In genomic region chr15:34578283-34578674, GRCh38 we compare ENCODE assay signal across 15 cellular contexts. TPM values are rescaled to one million over a fixed set of nuclear protein-coding genes. Genes with fewer than 3 reads are reported as not detected.
A peak's percentile ranks its signal among the peaks of the same experiment; 100 is the strongest.
DNase-seq lines count a peak whose midpoint lies in the region; ATAC-seq, FAIRE-seq and TF ChIP-seq lines count a peak whose summit lies in the region.
"Had no signal": no experiment of that assay in that cellular context is flagged by ENCODE, and none has a peak within 500 bp of the region (broad histone marks: within the 10 kb centered on the region; RNA-seq: fewer than 3 reads in every experiment).

No MANE protein-coding gene starts in this region.

- TF ChIP-seq CTCF in osteoblast (IDR thresholded peaks at IDR 0.05; ENCODE audit: extremely low read depth, low read depth, low read length): no peak

- DNase-seq in activated naive CD4-positive, alpha-beta T cell treated with anti-CD3 and anti-CD28 coated beads, Interleukin-2, amount 10 ng/mL, durations not matched to agents 7 days and 5 days: no peak
- DNase-seq in activated CD4-positive, alpha-beta memory T cell treated with anti-CD3 and anti-CD28 coated beads, Interleukin-2, amount 10 ng/mL, durations not matched to agents 7 days and 5 days: no peak
- no peak for DNase-seq in activated naive CD8-positive, alpha-beta T cell treated with anti-CD3 and anti-CD28 coated beads for 36 hours
- no peak for DNase-seq in stimulated activated naive CD8-positive, alpha-beta T cell treated with anti-CD3 and anti-CD28 coated beads, Interleukin-15, amount 100 ng/mL, for 72 hours
- DNase-seq in frontal cortex (ENCODE audit: low spot score in 2 of 2) (no peak), osteoblast (ENCODE audit: insufficient read length, low spot score, missing footprints) (no peak)
- DNase-seq: H7, Karpas-422, MG63, NCI-H1092, NCI-H146, NCI-H2081, NCI-H748 treated with DMSO at 0.1 percent for 48 hours, RPMI8226 had no signal

- no peaks in the 10 kb centered on the region for H3K36me3 ChIP-seq in osteoblast (ENCODE audit: insufficient read depth, low read length)
- H3K36me3 ChIP-seq: MG63 had no signal

- H3K79me2 ChIP-seq in osteoblast (ENCODE audit: insufficient read depth, low read length): peaks cover 30% of the 10 kb centered on the region

- no peak overlapping the region for H3K4me3 ChIP-seq in osteoblast (ENCODE audit: insufficient read depth, low read length)
- H3K4me3 ChIP-seq: MG63 had no signal

- FAIRE-seq in frontal cortex (lab: Jason Lieb, UNC): no peak

- H3K27ac ChIP-seq in osteoblast (ENCODE audit: low read depth, low read length): no peak overlapping the region

- H3K4me2 ChIP-seq in osteoblast (ENCODE audit: insufficient read depth, low read length): no peak overlapping the region

- H3K27me3 ChIP-seq in osteoblast (ENCODE audit: insufficient read depth, low read length): no peaks in the 10 kb centered on the region
- H3K27me3 ChIP-seq: MG63 had no signal

- H3K9me3 ChIP-seq in osteoblast (ENCODE audit: low read depth, low read length): no peaks in the 10 kb centered on the region
- H3K9me3 ChIP-seq: MG63 had no signal

- H3K36me3 Mint-ChIP-seq in activated naive CD4-positive, alpha-beta T cell treated with anti-CD3 and anti-CD28 coated beads, Interleukin-2, amount 50 U/mL, for 24 hours: peaks cover 3% of the 10 kb centered on the region
- peaks cover 5% of the 10 kb centered on the region for H3K36me3 Mint-ChIP-seq in activated naive CD4-positive, alpha-beta T cell treated with anti-CD3 and anti-CD28 coated beads, Interleukin-2, amount 10 ng/mL, durations not matched to agents 7 days and 5 days
- peaks cover 29% of the 10 kb centered on the region for H3K36me3 Mint-ChIP-seq in activated CD4-positive, alpha-beta memory T cell treated with anti-CD3 and anti-CD28 coated beads, Interleukin-2, amount 10 ng/mL, durations not matched to agents 7 days and 5 days (ENCODE audit: low read depth)
- peaks cover 5% of the 10 kb centered on the region for H3K36me3 Mint-ChIP-seq in activated naive CD8-positive, alpha-beta T cell treated with anti-CD3 and anti-CD28 coated beads for 36 hours

- peaks cover 61% of the 10 kb centered on the region for H3K4me1 Mint-ChIP-seq in activated naive CD4-positive, alpha-beta T cell treated with anti-CD3 and anti-CD28 coated beads, Interleukin-2, amount 50 U/mL, for 24 hours
- peaks cover 54% of the 10 kb centered on the region for H3K4me1 Mint-ChIP-seq in activated naive CD4-positive, alpha-beta T cell treated with anti-CD3 and anti-CD28 coated beads, Interleukin-2, amount 10 ng/mL, durations not matched to agents 7 days and 5 days
- peaks cover 59% of the 10 kb centered on the region for H3K4me1 Mint-ChIP-seq in activated CD4-positive, alpha-beta memory T cell treated with anti-CD3 and anti-CD28 coated beads, Interleukin-2, amount 10 ng/mL, durations not matched to agents 7 days and 5 days
- H3K4me1 Mint-ChIP-seq in activated naive CD8-positive, alpha-beta T cell treated with anti-CD3 and anti-CD28 coated beads for 36 hours: peaks cover 32% of the 10 kb centered on the region
- peaks cover 80% of the 10 kb centered on the region for H3K4me1 Mint-ChIP-seq in stimulated activated naive CD8-positive, alpha-beta T cell treated with anti-CD3 and anti-CD28 coated beads, Interleukin-15, amount 100 ng/mL, for 72 hours

- CTCF ChIA-PET in activated naive CD4-positive, alpha-beta T cell treated with anti-CD3 and anti-CD28 coated beads, Interleukin-2, amount 10 ng/mL, durations not matched to agents 7 days and 5 days (lab: Charles Lee): interaction anchor here (1.1 kb wide), 1 partner anchor 211 kb away, joined by 5 read pairs; the partner anchor contains the start of gene LPCAT4
- CTCF ChIA-PET in activated CD4-positive, alpha-beta memory T cell treated with anti-CD3 and anti-CD28 coated beads, Interleukin-2, amount 10 ng/mL, durations not matched to agents 7 days and 5 days (lab: Charles Lee): no interaction called here

- H3K9me3 Mint-ChIP-seq in activated naive CD4-positive, alpha-beta T cell treated with anti-CD3 and anti-CD28 coated beads, Interleukin-2, amount 50 U/mL, for 24 hours: no peaks in the 10 kb centered on the region
- H3K9me3 Mint-ChIP-seq in activated naive CD4-positive, alpha-beta T cell treated with anti-CD3 and anti-CD28 coated beads, Interleukin-2, amount 10 ng/mL, durations not matched to agents 7 days and 5 days: no peaks in the 10 kb centered on the region
- H3K9me3 Mint-ChIP-seq in activated CD4-positive, alpha-beta memory T cell treated with anti-CD3 and anti-CD28 coated beads, Interleukin-2, amount 10 ng/mL, durations not matched to agents 7 days and 5 days: no peaks in the 10 kb centered on the region
- H3K9me3 Mint-ChIP-seq in activated naive CD8-positive, alpha-beta T cell treated with anti-CD3 and anti-CD28 coated beads for 36 hours: no peaks in the 10 kb centered on the region
- H3K9me3 Mint-ChIP-seq in stimulated activated naive CD8-positive, alpha-beta T cell treated with anti-CD3 and anti-CD28 coated beads, Interleukin-15, amount 100 ng/mL, for 72 hours: no peaks in the 10 kb centered on the region

- no peak for ATAC-seq in stimulated activated naive CD8-positive, alpha-beta T cell treated with anti-CD3 and anti-CD28 coated beads, Interleukin-15, amount 100 ng/mL, for 72 hours

- no peak overlapping the region for H3K4me3 Mint-ChIP-seq in activated naive CD4-positive, alpha-beta T cell treated with anti-CD3 and anti-CD28 coated beads, Interleukin-2, amount 50 U/mL, for 24 hours
- no peak overlapping the region for H3K4me3 Mint-ChIP-seq in activated naive CD4-positive, alpha-beta T cell treated with anti-CD3 and anti-CD28 coated beads, Interleukin-2, amount 10 ng/mL, durations not matched to agents 7 days and 5 days
- no peak overlapping the region for H3K4me3 Mint-ChIP-seq in activated CD4-positive, alpha-beta memory T cell treated with anti-CD3 and anti-CD28 coated beads, Interleukin-2, amount 10 ng/mL, durations not matched to agents 7 days and 5 days
- no peak overlapping the region for H3K4me3 Mint-ChIP-seq in activated naive CD8-positive, alpha-beta T cell treated with anti-CD3 and anti-CD28 coated beads for 36 hours
- peak overlapping the region; percentile 30 to 67 for H3K4me3 Mint-ChIP-seq in stimulated activated naive CD8-positive, alpha-beta T cell treated with anti-CD3 and anti-CD28 coated beads, Interleukin-15, amount 100 ng/mL, for 72 hours

- H3K27me3 Mint-ChIP-seq in activated naive CD4-positive, alpha-beta T cell treated with anti-CD3 and anti-CD28 coated beads, Interleukin-2, amount 50 U/mL, for 24 hours: no peaks in the 10 kb centered on the region
- no peaks in the 10 kb centered on the region for H3K27me3 Mint-ChIP-seq in activated naive CD4-positive, alpha-beta T cell treated with anti-CD3 and anti-CD28 coated beads, Interleukin-2, amount 10 ng/mL, durations not matched to agents 7 days and 5 days
- H3K27me3 Mint-ChIP-seq in activated CD4-positive, alpha-beta memory T cell treated with anti-CD3 and anti-CD28 coated beads, Interleukin-2, amount 10 ng/mL, durations not matched to agents 7 days and 5 days: no peaks in the 10 kb centered on the region
- no peaks in the 10 kb centered on the region for H3K27me3 Mint-ChIP-seq in activated naive CD8-positive, alpha-beta T cell treated with anti-CD3 and anti-CD28 coated beads for 36 hours
- no peaks in the 10 kb centered on the region for H3K27me3 Mint-ChIP-seq in stimulated activated naive CD8-positive, alpha-beta T cell treated with anti-CD3 and anti-CD28 coated beads, Interleukin-15, amount 100 ng/mL, for 72 hours

- peak overlapping the region; percentile 72 for H3K27ac Mint-ChIP-seq in activated naive CD4-positive, alpha-beta T cell treated with anti-CD3 and anti-CD28 coated beads, Interleukin-2, amount 50 U/mL, for 24 hours
- no peak overlapping the region for H3K27ac Mint-ChIP-seq in activated naive CD4-positive, alpha-beta T cell treated with anti-CD3 and anti-CD28 coated beads, Interleukin-2, amount 10 ng/mL, durations not matched to agents 7 days and 5 days
- H3K27ac Mint-ChIP-seq in activated CD4-positive, alpha-beta memory T cell treated with anti-CD3 and anti-CD28 coated beads, Interleukin-2, amount 10 ng/mL, durations not matched to agents 7 days and 5 days: peak overlapping the region; percentile 71
- peak overlapping the region; percentile 52 for H3K27ac Mint-ChIP-seq in activated naive CD8-positive, alpha-beta T cell treated with anti-CD3 and anti-CD28 coated beads for 36 hours
- H3K27ac Mint-ChIP-seq in stimulated activated naive CD8-positive, alpha-beta T cell treated with anti-CD3 and anti-CD28 coated beads, Interleukin-15, amount 100 ng/mL, for 72 hours: peak overlapping the region in 1 of 2 donors; percentile 45

- H3K4me1 ChIP-seq in osteoblast (ENCODE audit: insufficient read depth, low read length): no peaks in the 10 kb centered on the region

- no peak overlapping the region for H2AFZ ChIP-seq in osteoblast (ENCODE audit: low read length)

- POLR2A ChIA-PET in activated CD4-positive, alpha-beta memory T cell treated with anti-CD3 and anti-CD28 coated beads, Interleukin-2, amount 10 ng/mL, durations not matched to agents 7 days and 5 days (lab: Charles Lee): no interaction called here

- peaks cover 5% of the 10 kb centered on the region for H4K20me1 ChIP-seq in osteoblast (ENCODE audit: insufficient read depth, low read length)

RNA-seq across cellular contexts. Expression of gene GOLGA8B, which starts 5.2 kb away (rescaled TPM):
- 100 to 1,000 TPM; 252 to 258 TPM for total RNA-seq in activated CD4-positive, alpha-beta memory T cell treated with anti-CD3 and anti-CD28 coated beads, Interleukin-2, amount 10 ng/mL, durations not matched to agents 7 days and 5 days
- total RNA-seq in activated naive CD8-positive, alpha-beta T cell treated with anti-CD3 and anti-CD28 coated beads for 36 hours: 100 to 1,000 TPM; 132 to 139 TPM
- 28.9 TPM for total RNA-seq in frontal cortex
- total RNA-seq in osteoblast: 35.9 and 57.2 TPM in 2 replicates

Comparison
In these comparisons a context has a peak if more than half of its experiments do, and no peak if none do; other contexts are left out.
1. H3K4me3 Mint-ChIP-seq: peak in stimulated activated naive CD8-positive, alpha-beta T cell treated with anti-CD3 and anti-CD28 coated beads, Interleukin-15, amount 100 ng/mL, for 72 hours (2 of 2); none in activated naive CD4-positive, alpha-beta T cell treated with anti-CD3 and anti-CD28 coated beads, Interleukin-2, amount 50 U/mL, for 24 hours (single experiment), activated naive CD4-positive, alpha-beta T cell treated with anti-CD3 and anti-CD28 coated beads, Interleukin-2, amount 10 ng/mL, durations not matched to agents 7 days and 5 days (single experiment), activated CD4-positive, alpha-beta memory T cell treated with anti-CD3 and anti-CD28 coated beads, Interleukin-2, amount 10 ng/mL, durations not matched to agents 7 days and 5 days (single experiment) and activated naive CD8-positive, alpha-beta T cell treated with anti-CD3 and anti-CD28 coated beads for 36 hours (single experiment).